In genomic region chr4:45043916-45044315, GRCh38 we compare ENCODE assay signal across 18 cellular contexts.
DNase-seq lines count a peak whose midpoint lies in the region; TF ChIP-seq lines count a peak whose summit lies in the region.
"Had no signal": no experiment of that assay in that cellular context is flagged by ENCODE, and none has a peak within 500 bp of the region (broad histone marks: within the 10 kb centered on the region; RNA-seq: fewer than 3 reads in every experiment).

No MANE protein-coding gene starts in this region.

- H3K27ac ChIP-seq in endodermal cell (ENCODE audit: low read depth, low read length), result no peak overlapping the region
- H3K27ac ChIP-seq: 22Rv1, BLaER1, C4-2B had no signal

- H3K36me3 Mint-ChIP-seq in endodermal cell (ENCODE audit: low read depth), result peaks cover 11% of the 10 kb centered on the region
- H3K36me3 Mint-ChIP-seq: CD4-positive, CD25-positive, alpha-beta regulatory T cell; CD8-positive, alpha-beta T cell had no signal

- H3K36me3 ChIP-seq in endodermal cell (ENCODE audit: control insufficient read depth, insufficient read depth, low read length), result no peaks in the 10 kb centered on the region
- H3K36me3 ChIP-seq: BLaER1, HAP-1 had no signal

- H3K4me1 Mint-ChIP-seq in endodermal cell, result peaks cover 9% of the 10 kb centered on the region
- H3K4me1 Mint-ChIP-seq: B cell had no signal

- WGBS in endodermal cell (ENCODE audit: insufficient coverage in 1 of 2, insufficient read length in 1 of 2), 2 experiments, result 66% methylated on average over 2 of the region's 2 CpGs; no CpG with 5 or more reads in 1 of the 2 experiments

- H3K4me3 Mint-ChIP-seq in endodermal cell, result no peak overlapping the region
- H3K4me3 Mint-ChIP-seq: B cell; CD4-positive, CD25-positive, alpha-beta regulatory T cell; CD8-positive, alpha-beta T cell; HFFc6 had no signal

- peaks cover 68% of the 10 kb centered on the region for H3K9me3 ChIP-seq in endodermal cell (ENCODE audit: control insufficient read depth, low read length)
- H3K9me3 ChIP-seq: Caco-2, HAP-1 had no signal

- DNase-seq in DMS 273 (lab: John Stamatoyannopoulos, UW; ENCODE audit: unreplicated experiment), result peak; percentile 31
- DNase-seq in DMS 273 treated with DMSO at 0.1 percent for 48 hours (lab: John Stamatoyannopoulos, UW), result no peak
- peak; percentile 71 for DNase-seq in cerebellar cortex (ENCODE audit: low spot score)
- no peak for DNase-seq in endodermal cell
- DNase-seq in epidermal melanocyte (ENCODE audit: insufficient read length, low spot score), result no peak
- DNase-seq in SK-N-DZ (ENCODE audit: low spot score), result no peak
- DNase-seq: Caco-2; CD4-positive, CD25-positive, alpha-beta regulatory T cell; CD8-positive, alpha-beta T cell; DMS53; DMS79 treated with DMSO at 0.1 percent for 48 hours; GOT3; HFFc6 had no signal

- no peak for TF ChIP-seq CTCF in endodermal cell (conservative IDR thresholded peaks at IDR 0.05)

- peak overlapping the region; percentile 40 for H3K4me3 ChIP-seq in endodermal cell (ENCODE audit: low read length)
- H3K4me3 ChIP-seq: BLaER1, HAP-1 had no signal

- no peak overlapping the region for H3K9ac ChIP-seq in endodermal cell (ENCODE audit: extremely low read depth, low read length, poor library complexity, severe bottlenecking)
- H3K9ac ChIP-seq: BLaER1 had no signal

- peaks cover 4% of the 10 kb centered on the region for H3K27me3 Mint-ChIP-seq in endodermal cell (ENCODE audit: insufficient read depth)
- H3K27me3 Mint-ChIP-seq: B cell; CD4-positive, CD25-positive, alpha-beta regulatory T cell had no signal

- H3K9me3 Mint-ChIP-seq in endodermal cell, result peaks cover 62% of the 10 kb centered on the region

- no peaks in the 10 kb centered on the region for H3K27me3 ChIP-seq in endodermal cell (ENCODE audit: control insufficient read depth, insufficient read depth, low read length, poor library complexity, severe bottlenecking)
- H3K27me3 ChIP-seq: BLaER1 had no signal

- peaks cover 4% of the 10 kb centered on the region for H3K4me1 ChIP-seq in endodermal cell (ENCODE audit: control insufficient read depth, insufficient read depth, low read length)
- H3K4me1 ChIP-seq: BLaER1, Caco-2, HAP-1 had no signal

- H3K27ac Mint-ChIP-seq in endodermal cell, result no peak overlapping the region
- H3K27ac Mint-ChIP-seq: B cell; CD4-positive, CD25-positive, alpha-beta regulatory T cell; CD8-positive, alpha-beta T cell; HFFc6 had no signal

Comparison
In these comparisons a context has a peak if more than half of its experiments do, and no peak if none do; other contexts are left out.
1. DNase-seq: peak in DMS 273 (single experiment) and cerebellar cortex (single experiment); none in DMS 273 treated with DMSO at 0.1 percent for 48 hours (single experiment), endodermal cell (single experiment), epidermal melanocyte (single experiment) and SK-N-DZ (single experiment).